Comparison of ENCODE assay signal across 16 cellular contexts in genomic region chr13:51950722-51951121, GRCh38.
DNase-seq lines count a peak whose midpoint lies in the region; ATAC-seq lines count a peak whose summit lies in the region.
"Had no signal": no experiment of that assay in that cellular context is flagged by ENCODE, and none has a peak within 500 bp of the region (broad histone marks: within the 10 kb centered on the region; RNA-seq: fewer than 3 reads in every experiment).

No MANE protein-coding gene starts in this region.

- CTCF ChIA-PET in T-cell (lab: Charles Lee): no interaction called here

- peaks cover 46% of the 10 kb centered on the region for H3K4me1 Mint-ChIP-seq in activated naive CD4-positive, alpha-beta T cell treated with anti-CD3 and anti-CD28 coated beads, Interleukin-2, amount 50 U/mL, for 24 hours
- H3K4me1 Mint-ChIP-seq in T-cell: peaks cover 42 to 55% (median 50%) of the 10 kb centered on the region in 3 donors
- H3K4me1 Mint-ChIP-seq in activated naive CD8-positive, alpha-beta T cell treated with anti-CD3 and anti-CD28 coated beads, Interleukin-2, amount 10 ng/mL, durations not matched to agents 7 days and 5 days: peaks cover 31% of the 10 kb centered on the region
- peaks cover 3 to 36% (median 25%) of the 10 kb centered on the region in 4 donors for H3K4me1 Mint-ChIP-seq in naive thymus-derived CD8-positive, alpha-beta T cell
- H3K4me1 Mint-ChIP-seq: activated B cell treated with CpG ODN at 0.5 μM for 24 hours had no signal

- peaks cover 10% of the 10 kb centered on the region for H3K9me3 Mint-ChIP-seq in activated naive CD4-positive, alpha-beta T cell treated with anti-CD3 and anti-CD28 coated beads, Interleukin-2, amount 50 U/mL, for 24 hours
- peaks cover 7 to 22% (median 11%) of the 10 kb centered on the region in 3 donors for H3K9me3 Mint-ChIP-seq in T-cell
- peaks cover 4% of the 10 kb centered on the region for H3K9me3 Mint-ChIP-seq in activated naive CD8-positive, alpha-beta T cell treated with anti-CD3 and anti-CD28 coated beads, Interleukin-2, amount 10 ng/mL, durations not matched to agents 7 days and 5 days
- H3K9me3 Mint-ChIP-seq in naive thymus-derived CD8-positive, alpha-beta T cell: peaks cover 0 to 20% (median 11%) of the 10 kb centered on the region in 9 donors
- H3K9me3 Mint-ChIP-seq: activated B cell treated with CpG ODN at 0.5 μM for 24 hours had no signal

- no peaks in the 10 kb centered on the region for H3K27me3 Mint-ChIP-seq in activated naive CD4-positive, alpha-beta T cell treated with anti-CD3 and anti-CD28 coated beads, Interleukin-2, amount 50 U/mL, for 24 hours
- peaks cover 0 to 6% of the 10 kb centered on the region in 2 donors for H3K27me3 Mint-ChIP-seq in T-cell
- peaks cover 3% of the 10 kb centered on the region for H3K27me3 Mint-ChIP-seq in activated naive CD8-positive, alpha-beta T cell treated with anti-CD3 and anti-CD28 coated beads, Interleukin-2, amount 10 ng/mL, durations not matched to agents 7 days and 5 days
- peaks cover 2 to 19% (median 8%) of the 10 kb centered on the region in 5 donors for H3K27me3 Mint-ChIP-seq in naive thymus-derived CD8-positive, alpha-beta T cell

- POLR2A ChIA-PET in T-cell (lab: Charles Lee): no interaction called here
- POLR2A ChIA-PET in activated naive CD8-positive, alpha-beta T cell treated with anti-CD3 and anti-CD28 coated beads, Interleukin-2, amount 10 ng/mL, durations not matched to agents 7 days and 5 days (lab: Charles Lee): no interaction called here
- POLR2A ChIA-PET in naive thymus-derived CD8-positive, alpha-beta T cell (lab: Charles Lee): no interaction called here

- peaks cover 4% of the 10 kb centered on the region for H3K36me3 Mint-ChIP-seq in activated naive CD4-positive, alpha-beta T cell treated with anti-CD3 and anti-CD28 coated beads, Interleukin-2, amount 50 U/mL, for 24 hours
- peaks cover 18% of the 10 kb centered on the region for H3K36me3 Mint-ChIP-seq in T-cell
- H3K36me3 Mint-ChIP-seq in activated naive CD8-positive, alpha-beta T cell treated with anti-CD3 and anti-CD28 coated beads, Interleukin-2, amount 10 ng/mL, durations not matched to agents 7 days and 5 days: peaks cover 7% of the 10 kb centered on the region
- H3K36me3 Mint-ChIP-seq in naive thymus-derived CD8-positive, alpha-beta T cell: peaks cover 0 to 16% (median 6%) of the 10 kb centered on the region in 3 donors

- no peak for DNase-seq in activated naive CD4-positive, alpha-beta T cell (lab: John Stamatoyannopoulos, UW)
- DNase-seq in T-cell: peak in 22 of 34 experiments; percentile 1 to 40 (median 21)
- DNase-seq in activated naive CD8-positive, alpha-beta T cell treated with anti-CD3 and anti-CD28 coated beads, Interleukin-2, amount 10 ng/mL, durations not matched to agents 7 days and 5 days: no peak
- DNase-seq in naive thymus-derived CD8-positive, alpha-beta T cell: peak in 5 of 10 donors; percentile 11 to 51 (median 33)
- DNase-seq in HuH-7.5 (ENCODE audit: low spot score): no peak
- DNase-seq in NCI-H2029 (lab: John Stamatoyannopoulos, UW): no peak
- DNase-seq in middle frontal gyrus (ENCODE audit: extremely low spot score, low spot score): no peak
- DNase-seq: activated B cell treated with CpG ODN at 0.5 μM for 24 hours; activated T-cell treated with anti-CD3 and anti-CD28 coated beads for 4 hours; cortex of kidney; erythroblast; MG63; NK-92 treated with Interleukin-12 subunit alpha and Interleukin-12 subunit beta, amount 100 ng/mL, for 24 hours; stimulated activated CD4-positive, alpha-beta T cell treated with anti-CD3 and anti-CD28 coated beads, Interleukin-2, amount 100 ng/mL, for 48 hours had no signal

- peak overlapping the region; percentile 62 for H3K4me3 Mint-ChIP-seq in activated naive CD4-positive, alpha-beta T cell treated with anti-CD3 and anti-CD28 coated beads, Interleukin-2, amount 50 U/mL, for 24 hours
- peak overlapping the region; percentile 1 to 51 (median 25) for H3K4me3 Mint-ChIP-seq in T-cell
- peak overlapping the region; percentile 43 for H3K4me3 Mint-ChIP-seq in activated naive CD8-positive, alpha-beta T cell treated with anti-CD3 and anti-CD28 coated beads, Interleukin-2, amount 10 ng/mL, durations not matched to agents 7 days and 5 days
- H3K4me3 Mint-ChIP-seq in naive thymus-derived CD8-positive, alpha-beta T cell: peak overlapping the region in 9 of 10 donors; percentile 5 to 57 (median 39)
- H3K4me3 Mint-ChIP-seq: activated B cell treated with CpG ODN at 0.5 μM for 24 hours had no signal

- H3K27ac Mint-ChIP-seq in activated naive CD4-positive, alpha-beta T cell treated with anti-CD3 and anti-CD28 coated beads, Interleukin-2, amount 50 U/mL, for 24 hours: peak overlapping the region; percentile 14
- H3K27ac Mint-ChIP-seq in T-cell: peak overlapping the region; percentile 83 to 87
- H3K27ac Mint-ChIP-seq in activated naive CD8-positive, alpha-beta T cell treated with anti-CD3 and anti-CD28 coated beads, Interleukin-2, amount 10 ng/mL, durations not matched to agents 7 days and 5 days: peak overlapping the region; percentile 84
- H3K27ac Mint-ChIP-seq in naive thymus-derived CD8-positive, alpha-beta T cell: peak overlapping the region in 8 of 10 donors; percentile 55 to 93 (median 79)
- H3K27ac Mint-ChIP-seq: activated B cell treated with CpG ODN at 0.5 μM for 24 hours had no signal

- peak; percentile 71 to 96 (median 80) for ATAC-seq in T-cell (replicated peaks in 1 of 4)
- ATAC-seq in activated naive CD8-positive, alpha-beta T cell treated with anti-CD3 and anti-CD28 coated beads, Interleukin-2, amount 10 ng/mL, durations not matched to agents 7 days and 5 days (ENCODE audit: low read depth): peak; percentile 87
- peak in 1 of 2 donors; percentile 61 for ATAC-seq in naive thymus-derived CD8-positive, alpha-beta T cell
- ATAC-seq: gastroesophageal sphincter had no signal

Comparison
In these comparisons a context has a peak if more than half of its experiments do, and no peak if none do; other contexts are left out.
1. H3K27ac Mint-ChIP-seq: peak in every context shown above with its lines; median percentile 85 in T-cell; 84 in activated naive CD8-positive, alpha-beta T cell treated with anti-CD3 and anti-CD28 coated beads, Interleukin-2, amount 10 ng/mL, durations not matched to agents 7 days and 5 days; 79 in naive thymus-derived CD8-positive, alpha-beta T cell; 14 in activated naive CD4-positive, alpha-beta T cell treated with anti-CD3 and anti-CD28 coated beads, Interleukin-2, amount 50 U/mL, for 24 hours.
2. DNase-seq: peak in T-cell (22 of 34); none in activated naive CD4-positive, alpha-beta T cell (0 of 4), activated naive CD8-positive, alpha-beta T cell treated with anti-CD3 and anti-CD28 coated beads, Interleukin-2, amount 10 ng/mL, durations not matched to agents 7 days and 5 days (single experiment), HuH-7.5 (single experiment), NCI-H2029 (single experiment) and middle frontal gyrus (single experiment).
3. Peak in every context shown above with its lines, with median percentiles within 50 percentile points of each other: H3K4me3 Mint-ChIP-seq.